ENCODE assay signal across 9 cellular contexts in the genomic region with DNA sequence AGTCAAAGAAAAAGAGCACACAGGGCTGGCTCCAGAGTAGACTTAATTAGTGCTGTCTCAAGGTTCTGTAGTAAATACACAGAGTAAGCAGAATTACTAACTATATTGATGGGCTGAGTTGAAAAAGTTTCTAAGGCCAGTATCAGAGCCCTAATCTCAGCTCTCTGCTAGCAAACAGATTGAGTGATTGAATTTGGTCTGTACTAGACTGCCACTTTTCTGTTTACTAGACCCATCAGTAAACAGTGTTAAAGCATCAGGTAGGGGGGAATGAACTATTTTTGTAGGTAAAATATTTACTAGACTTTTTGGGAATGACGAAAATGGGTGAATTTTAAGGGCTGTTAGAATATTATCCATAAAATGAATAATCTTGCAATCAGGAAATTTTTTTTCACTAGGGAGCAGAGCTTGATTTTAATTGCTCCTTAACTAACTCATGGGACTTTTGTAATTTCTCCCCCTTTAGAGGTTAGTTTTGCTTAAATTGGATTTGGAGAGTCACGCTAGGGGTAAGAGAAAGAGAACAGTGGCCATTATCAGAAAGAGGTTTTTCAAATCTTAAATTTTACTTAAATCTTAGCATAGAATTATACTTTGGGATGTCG. TPM values are rescaled to one million over a fixed set of nuclear protein-coding genes. Genes with fewer than 3 reads are reported as not detected.
A peak's percentile ranks its signal among the peaks of the same experiment; 100 is the strongest.
DNase-seq lines count a peak whose midpoint lies in the region; ATAC-seq, FAIRE-seq and TF ChIP-seq lines count a peak whose summit lies in the region.
"Had no signal": no experiment of that assay in that cellular context is flagged by ENCODE, and none has a peak within 500 bp of the region (broad histone marks: within the 10 kb centered on the region; RNA-seq: fewer than 3 reads in every experiment).

No MANE protein-coding gene starts in this region.

- intact Hi-C loops in activated B cell treated with CpG ODN at 0.5 μM for 24 hours (cut with micrococcal nuclease): no loop called here

- no peaks in the 10 kb centered on the region for H3F3A ChIP-seq in DOHH2 (ENCODE audit: control insufficient read depth, insufficient read depth)

- H3K9ac ChIP-seq in rectal smooth muscle tissue (ENCODE audit: low read length): no peak overlapping the region

- H3K79me2 ChIP-seq in DOHH2 (ENCODE audit: control insufficient read depth, low read length): no peaks in the 10 kb centered on the region

- H3K9me3 Mint-ChIP-seq in activated B cell treated with CpG ODN at 0.5 μM for 24 hours: no peaks in the 10 kb centered on the region
- H3K9me3 Mint-ChIP-seq in glutamatergic neuron (ENCODE audit: unreplicated experiment): peaks cover 2% of the 10 kb centered on the region

- H3K36me3 Mint-ChIP-seq in activated B cell treated with CpG ODN at 0.5 μM for 24 hours (ENCODE audit: low read depth): no peaks in the 10 kb centered on the region
- no peaks in the 10 kb centered on the region for H3K36me3 Mint-ChIP-seq in glutamatergic neuron (ENCODE audit: unreplicated experiment)

- in situ Hi-C loops in GM13977 (cut with MboI; ENCODE audit: low pct_unique_long_range_greater_than_20kb, low sequenced_read_pairs, unreplicated experiment): no loop called here

- H3K27me3 Mint-ChIP-seq in activated B cell treated with CpG ODN at 0.5 μM for 24 hours (peaks cover 21% of the 10 kb centered on the region), glutamatergic neuron (ENCODE audit: unreplicated experiment) (peaks cover 6% of the 10 kb centered on the region)

- H3K36me3 ChIP-seq in DOHH2 (ENCODE audit: control insufficient read depth, low read length) (no peaks in the 10 kb centered on the region), rectal smooth muscle tissue (ENCODE audit: control insufficient read depth, insufficient read depth, low read length) (no peaks in the 10 kb centered on the region)

- DNase-seq in activated B cell treated with CpG ODN at 0.5 μM for 24 hours: no peak
- DNase-seq in glutamatergic neuron: no peak
- DNase-seq in GM13977 (ENCODE audit: low spot score): no peak
- no peak for DNase-seq in urothelium cell line (ENCODE audit: low spot score)
- DNase-seq in AG20443 (ENCODE audit: low spot score): no peak

- no peak overlapping the region for H3K27ac Mint-ChIP-seq in activated B cell treated with CpG ODN at 0.5 μM for 24 hours
- H3K27ac Mint-ChIP-seq in glutamatergic neuron (ENCODE audit: unreplicated experiment): no peak overlapping the region

- H3K27me3 ChIP-seq in DOHH2 (ENCODE audit: control insufficient read depth, low read length): peaks cover 25% of the 10 kb centered on the region
- no peaks in the 10 kb centered on the region for H3K27me3 ChIP-seq in rectal smooth muscle tissue (ENCODE audit: control insufficient read depth, insufficient read depth, low read length)

- ATAC-seq in activated B cell treated with CpG ODN at 0.5 μM for 24 hours (ENCODE audit: low read depth) (no peak), HG02571 (IDR thresholded peaks at IDR 0.05; ENCODE audit: unreplicated experiment) (no peak)

- H3K4me1 ChIP-seq in DOHH2 (ENCODE audit: control insufficient read depth, low read length): no peaks in the 10 kb centered on the region
- no peaks in the 10 kb centered on the region for H3K4me1 ChIP-seq in rectal smooth muscle tissue (ENCODE audit: control insufficient read depth, insufficient read depth, low read length)

- CTCF ChIA-PET in activated B cell treated with CpG ODN at 0.5 μM for 24 hours (lab: Charles Lee): interaction anchor here (3.1 kb wide), 1 partner anchor 12 kb away, joined by 11 read pairs; no protein-coding TSS in a partner anchor

- no peaks in the 10 kb centered on the region for H4K20me1 ChIP-seq in DOHH2 (ENCODE audit: control insufficient read depth, insufficient read depth, low read depth, low read length)

- H3K27ac ChIP-seq in DOHH2 (ENCODE audit: low read depth, low read length) (no peak overlapping the region), rectal smooth muscle tissue (ENCODE audit: low read depth, low read length) (no peak overlapping the region)

- H3K4me1 Mint-ChIP-seq in activated B cell treated with CpG ODN at 0.5 μM for 24 hours (peaks cover 15% of the 10 kb centered on the region), glutamatergic neuron (ENCODE audit: low read depth, unreplicated experiment) (peaks cover 4% of the 10 kb centered on the region)

- TF ChIP-seq CTCF in DOHH2 (IDR thresholded peaks at IDR 0.05; ENCODE audit: low read depth, low read length, poor library complexity, severe bottlenecking) (no peak), activated B cell treated with CpG ODN at 0.5 μM for 24 hours (IDR thresholded peaks at IDR 0.05) (no peak), glutamatergic neuron (IDR thresholded peaks at IDR 0.05; ENCODE audit: partially characterized antibody, unreplicated experiment) (no peak), GM13977 (IDR thresholded peaks at IDR 0.05; ENCODE audit: extremely low read depth, insufficient read depth, missing control alignments) (no peak)

- H3K9me2 ChIP-seq in DOHH2 (replicated peaks; ENCODE audit: control insufficient read depth, low read length): no peaks in the 10 kb centered on the region

- H3K4me3 Mint-ChIP-seq in activated B cell treated with CpG ODN at 0.5 μM for 24 hours (peak overlapping the region; percentile 78), glutamatergic neuron (ENCODE audit: unreplicated experiment) (peak overlapping the region; percentile 82)

- peaks cover 11% of the 10 kb centered on the region; the same call in 1 of the 2 replicates for H3K9me3 ChIP-seq in DOHH2 (ENCODE audit: control insufficient read depth, insufficient read depth, low read length)

- POLR2A ChIA-PET in activated B cell treated with CpG ODN at 0.5 μM for 24 hours (lab: Charles Lee): interaction anchor here (1.1 kb wide), 1 partner anchor 103 kb away, joined by 3 read pairs; no protein-coding TSS in a partner anchor

- 0 out of 2 replicates have a peak overlapping the region, but pooled peaks have one; percentile 15 for H3K4me2 ChIP-seq in DOHH2 (ENCODE audit: low read length)

- FAIRE-seq in urothelium cell line (lab: Jason Lieb, UNC): no peak
- FAIRE-seq: GM12892 had no signal

- H3K4me3 ChIP-seq in DOHH2 (ENCODE audit: low read length) (0 out of 2 replicates have a peak overlapping the region, but pooled peaks have one; percentile 16), rectal smooth muscle tissue (ENCODE audit: low read length) (peak overlapping the region; percentile 41)

RNA-seq across cellular contexts. Expression of a gene that starts 37.3 kb away (rescaled TPM):
- total RNA-seq in activated B cell treated with CpG ODN at 0.5 μM for 24 hours (1.7 and 1.8 TPM in 2 replicates), glutamatergic neuron (ENCODE audit: unreplicated experiment) (5.7 TPM)
